8 cellular contexts compared by ENCODE assay signal in the genomic region with DNA sequence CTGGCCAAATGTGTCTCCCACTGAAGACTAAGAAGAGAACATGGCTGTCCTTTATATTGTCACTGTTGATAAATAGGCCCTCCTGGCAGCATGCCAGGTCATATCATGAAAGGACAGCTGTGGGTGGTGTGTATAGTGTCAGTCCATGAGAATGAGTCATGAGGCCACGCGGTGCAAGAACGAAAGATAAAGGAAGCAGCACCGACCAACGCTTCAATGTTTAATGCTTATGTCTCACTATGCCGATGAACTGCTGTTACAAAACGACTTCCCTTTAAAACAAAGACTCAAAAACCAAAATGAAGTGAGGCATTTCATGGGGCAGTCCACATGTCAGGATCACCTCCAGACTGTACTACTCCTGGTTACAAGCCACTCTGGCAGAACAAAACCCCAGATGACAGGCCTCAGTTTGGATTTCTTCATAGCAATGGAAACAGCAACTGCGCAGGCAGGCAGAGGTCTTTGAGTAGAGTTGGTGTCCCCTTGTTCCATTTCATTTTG. TPM values are rescaled to one million over a fixed set of nuclear protein-coding genes. Genes with fewer than 3 reads are reported as not detected.
A peak's percentile ranks its signal among the peaks of the same experiment; 100 is the strongest.
DNase-seq lines count a peak whose midpoint lies in the region; ATAC-seq and TF ChIP-seq lines count a peak whose summit lies in the region.

No MANE protein-coding gene starts in this region.

- H3K4me3 ChIP-seq in left ventricle myocardium inferior = no peak overlapping the region

- H3K27ac ChIP-seq in left ventricle myocardium inferior (replicated peaks) = peak overlapping the region; percentile 50

- peak; percentile 63 for DNase-seq in DMS53 treated with DMSO at 0.1 percent for 48 hours (lab: John Stamatoyannopoulos, UW; ENCODE audit: unreplicated experiment)
- DNase-seq in NOMO-1 treated with dmso at 0.1 percent for 144 hours (lab: John Stamatoyannopoulos, UW; ENCODE audit: unreplicated experiment) = peak; percentile 65
- peak; percentile 44 for DNase-seq in activated T-cell treated with anti-CD3 and anti-CD28 coated beads for 48 hours (ENCODE audit: low read depth)
- peak; percentile 20 for DNase-seq in left ventricle myocardium inferior
- peak in 2 of 3 experiments; percentile 31 to 49 for DNase-seq in stimulated activated CD4-positive, alpha-beta T cell treated with anti-CD3 and anti-CD28 coated beads, TNF-alpha, amount 100 ng/mL, for 4 hours (ENCODE audit: low read depth in 3 of 3)

- H3K36me3 ChIP-seq in left ventricle myocardium inferior = no peaks in the 10 kb centered on the region

- H3K27me3 ChIP-seq in left ventricle myocardium inferior (ENCODE audit: low read depth) = no peaks in the 10 kb centered on the region

- intact Hi-C loops in left ventricle myocardium inferior (cut with micrococcal nuclease) = loop anchor here (5.0 kb wide), 1 partner anchor 140 kb away; no protein-coding TSS in a partner anchor

- H3K4me1 ChIP-seq in left ventricle myocardium inferior = peaks cover 14% of the 10 kb centered on the region

- no peak for TF ChIP-seq CTCF in left ventricle myocardium inferior (IDR thresholded peaks at IDR 0.05; ENCODE audit: borderline replicate concordance)

- ATAC-seq in HG02798 (IDR thresholded peaks at IDR 0.05; ENCODE audit: poor library complexity, unreplicated experiment) (no peak), GM21515 (IDR thresholded peaks at IDR 0.05; ENCODE audit: unreplicated experiment) (no peak), HG03139 (IDR thresholded peaks at IDR 0.05; ENCODE audit: unreplicated experiment) (no peak)

- no peaks in the 10 kb centered on the region for H3K9me3 ChIP-seq in left ventricle myocardium inferior (replicated peaks)

RNA-seq across cellular contexts. Expression of gene TCEANC, which starts 5.2 kb away (rescaled TPM):
- 7.9 TPM for total RNA-seq in left ventricle myocardium inferior

RNA-seq across cellular contexts. Expression of gene RAB9A, which starts 41.2 kb away (rescaled TPM):
- total RNA-seq in left ventricle myocardium inferior = 22.2 TPM
